In the genomic region with DNA sequence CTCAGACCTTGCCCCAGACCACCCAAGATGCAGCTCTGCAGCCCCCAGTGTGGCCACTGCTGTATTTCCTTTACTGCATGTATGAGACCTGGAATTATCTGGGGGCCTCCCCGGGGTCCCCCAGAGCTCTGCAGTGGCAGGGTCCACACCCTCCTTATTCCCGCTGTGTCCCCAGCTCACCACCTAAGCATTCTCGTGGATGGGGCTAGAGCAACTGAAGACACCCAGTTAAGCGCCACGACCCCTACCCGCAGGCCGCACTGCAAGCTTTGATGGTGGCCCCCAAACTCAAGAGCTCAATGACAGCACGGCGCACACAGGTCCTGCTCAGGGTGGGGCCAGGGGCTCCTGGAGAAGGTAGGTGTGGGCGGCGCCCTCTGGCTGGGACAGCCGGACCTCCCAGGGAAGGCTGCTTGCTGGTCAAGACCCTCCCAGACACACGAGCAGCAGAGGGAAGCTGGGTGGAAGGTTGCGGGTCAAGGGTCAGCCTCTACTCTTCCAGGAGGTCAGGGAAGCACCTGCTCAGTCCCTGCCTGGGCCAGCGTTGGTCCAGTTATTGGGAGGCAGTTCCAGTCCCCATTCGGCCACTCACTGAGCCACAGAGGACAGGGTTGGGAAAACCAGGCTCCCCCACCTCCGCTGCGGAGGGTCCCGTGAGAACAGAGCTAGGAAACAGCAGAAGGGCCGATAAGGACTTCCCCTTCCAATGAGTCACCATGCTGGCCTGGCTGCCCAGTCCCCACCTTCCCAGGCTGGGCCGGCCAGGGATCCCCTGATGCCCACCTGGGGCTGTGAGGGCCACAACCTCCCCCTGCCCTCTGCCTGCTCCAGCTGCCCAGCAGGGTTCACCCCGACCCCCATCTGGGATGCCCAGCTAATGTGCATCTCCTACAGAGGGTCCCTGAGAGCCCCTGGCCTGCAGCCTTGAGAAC, we compare ENCODE assay signal across 10 cellular contexts. TPM values are rescaled to one million over a fixed set of nuclear protein-coding genes. Genes with fewer than 3 reads are reported as not detected.
DNase-seq lines count a peak whose midpoint lies in the region; ATAC-seq and TF ChIP-seq lines count a peak whose summit lies in the region.
"Had no signal": no experiment of that assay in that cellular context is flagged by ENCODE, and none has a peak within 500 bp of the region (broad histone marks: within the 10 kb centered on the region; RNA-seq: fewer than 3 reads in every experiment).

No MANE protein-coding gene starts in this region.

- peak overlapping the region; percentile 45 for H2AK5ac ChIP-seq in trophoblast cell (ENCODE audit: low read length)

- peak overlapping the region in 2 of 11 experiments; percentile 22 to 31; a peak in 3 of 22 replicates for H3K27ac ChIP-seq in BLaER1 treated with 17β-estradiol and CSF1 and Interleukin-3, amounts not matched to agents 10 nM and 100 nM
- H3K27ac ChIP-seq in WERI-Rb-1: peak overlapping the region; percentile 93
- H3K27ac ChIP-seq in cardiac muscle cell: peak overlapping the region; percentile 85
- no peak overlapping the region for H3K27ac ChIP-seq in trophoblast cell (ENCODE audit: low read depth, low read length)
- H3K27ac ChIP-seq in CD8-positive, alpha-beta T cell (ENCODE audit: low read depth, low read length): no peak overlapping the region
- H3K27ac ChIP-seq: GM23248 had no signal

- H4K91ac ChIP-seq in trophoblast cell (ENCODE audit: low read depth, low read length): peak overlapping the region; percentile 13

- no peak overlapping the region for H3K4me3 ChIP-seq in BLaER1 treated with 17β-estradiol and CSF1 and Interleukin-3, amounts not matched to agents 10 nM and 100 nM
- H3K4me3 ChIP-seq in WERI-Rb-1 (ENCODE audit: low read depth, low read length): no peak overlapping the region
- no peak overlapping the region for H3K4me3 ChIP-seq in cardiac muscle cell
- peak overlapping the region; percentile 39 for H3K4me3 ChIP-seq in trophoblast cell (ENCODE audit: low read depth, low read length)
- H3K4me3 ChIP-seq in CD8-positive, alpha-beta T cell (ENCODE audit: low read depth, low read length): no peak overlapping the region
- H3K4me3 ChIP-seq: GM23248 had no signal

- H3K27me3 ChIP-seq in BLaER1 treated with 17β-estradiol and CSF1 and Interleukin-3, amounts not matched to agents 10 nM and 100 nM: peaks cover 16 to 45% (median 37%) of the 10 kb centered on the region in 11 experiments
- H3K27me3 ChIP-seq in WERI-Rb-1 (ENCODE audit: insufficient read depth, low read depth, severe bottlenecking) (no peaks in the 10 kb centered on the region), cardiac muscle cell (no peaks in the 10 kb centered on the region), trophoblast cell (ENCODE audit: insufficient read depth, low read length) (no peaks in the 10 kb centered on the region)
- H3K27me3 ChIP-seq in CD8-positive, alpha-beta T cell (ENCODE audit: insufficient read depth, low read length): peaks cover 21% of the 10 kb centered on the region

- H2BK120ac ChIP-seq in trophoblast cell (ENCODE audit: insufficient read depth, low read length, poor library complexity): peak overlapping the region; percentile 8

- H3K4me1 ChIP-seq in BLaER1 treated with 17β-estradiol and CSF1 and Interleukin-3, amounts not matched to agents 10 nM and 100 nM: peaks cover 41 to 82% (median 70%) of the 10 kb centered on the region in 10 experiments
- H3K4me1 ChIP-seq in cardiac muscle cell (ENCODE audit: low read depth) (peaks cover 53% of the 10 kb centered on the region), trophoblast cell (ENCODE audit: control insufficient read depth in 1 of 2, insufficient read depth in 2 of 2, low read length in 2 of 2) (peaks cover 59 to 72% of the 10 kb centered on the region in 2 experiments)
- H3K4me1 ChIP-seq in CD8-positive, alpha-beta T cell (ENCODE audit: insufficient read depth, low read length): peaks cover 17% of the 10 kb centered on the region

- TF ChIP-seq CTCF in WERI-Rb-1 (IDR thresholded peaks at IDR 0.05; ENCODE audit: low read depth, low read length) (peak; percentile 44), cardiac muscle cell (IDR thresholded peaks at IDR 0.05; ENCODE audit: low read depth, low read length) (no peak)
- no peak for TF ChIP-seq CTCF in CD8-positive, alpha-beta T cell (IDR thresholded peaks at IDR 0.05)

- DNase-seq in WERI-Rb-1 (peak; percentile 48), cardiac muscle cell (ENCODE audit: low read depth in 1 of 2, low spot score in 1 of 2) (peak in 1 of 2 donors; percentile 53), trophoblast cell (peak in 1 of 2 donors; percentile 38), T-helper 9 cell (no peak), NCI-H1930 (lab: John Stamatoyannopoulos, UW) (no peak)
- no peak for DNase-seq in CD8-positive, alpha-beta T cell
- DNase-seq in naive thymus-derived CD8-positive, alpha-beta T cell: no peak
- DNase-seq: GM23248 had no signal

- no peaks in the 10 kb centered on the region; a peak in 1 of 22 replicates for H3K36me3 ChIP-seq in BLaER1 treated with 17β-estradiol and CSF1 and Interleukin-3, amounts not matched to agents 10 nM and 100 nM
- H3K36me3 ChIP-seq in WERI-Rb-1 (peaks cover 29% of the 10 kb centered on the region), cardiac muscle cell (no peaks in the 10 kb centered on the region), trophoblast cell (ENCODE audit: control insufficient read depth in 1 of 2, insufficient read depth in 2 of 2, low read length in 2 of 2) (peaks cover 19 to 23% of the 10 kb centered on the region in 2 experiments)
- H3K36me3 ChIP-seq in CD8-positive, alpha-beta T cell (ENCODE audit: insufficient read depth, low read length): no peaks in the 10 kb centered on the region

- H3K9me3 ChIP-seq in BLaER1 treated with 17β-estradiol and CSF1 and Interleukin-3, amounts not matched to agents 10 nM and 100 nM (replicated peaks in 1 of 11): no peaks in the 10 kb centered on the region
- H3K9me3 ChIP-seq in WERI-Rb-1 (ENCODE audit: severe bottlenecking) (no peaks in the 10 kb centered on the region), cardiac muscle cell (ENCODE audit: low read depth) (no peaks in the 10 kb centered on the region), trophoblast cell (ENCODE audit: insufficient read depth, low read depth, low read length) (peaks cover 2% of the 10 kb centered on the region)
- no peaks in the 10 kb centered on the region for H3K9me3 ChIP-seq in CD8-positive, alpha-beta T cell (ENCODE audit: low read length)

- H3K27ac Mint-ChIP-seq in CD8-positive, alpha-beta T cell: no peak overlapping the region
- peak overlapping the region in 1 of 10 donors; percentile 48 for H3K27ac Mint-ChIP-seq in naive thymus-derived CD8-positive, alpha-beta T cell

- peak overlapping the region in 7 of 11 experiments; percentile 6 to 56 (median 42); a peak in 9 of 22 replicates for H3K9ac ChIP-seq in BLaER1 treated with 17β-estradiol and CSF1 and Interleukin-3, amounts not matched to agents 10 nM and 100 nM
- no peak overlapping the region for H3K9ac ChIP-seq in trophoblast cell (ENCODE audit: low read length)
- H3K9ac ChIP-seq: GM23248 had no signal

- no CpG with 5 or more reads among the region's 22 CpGs for WGBS in trophoblast cell (ENCODE audit: extremely low coverage, insufficient coverage, insufficient read length)

- peak overlapping the region; percentile 28 to 99 (median 46) for H3K4me2 ChIP-seq in BLaER1 treated with 17β-estradiol and CSF1 and Interleukin-3, amounts not matched to agents 10 nM and 100 nM
- peak overlapping the region; percentile 25 for H3K4me2 ChIP-seq in trophoblast cell (ENCODE audit: low read length)

- no peak overlapping the region for H3K23ac ChIP-seq in trophoblast cell (ENCODE audit: low read length)

- H3K14ac ChIP-seq in trophoblast cell (ENCODE audit: low read length): peak overlapping the region; percentile 24

- H3K79me2 ChIP-seq in trophoblast cell (ENCODE audit: control insufficient read depth, insufficient read depth, low read length, poor library complexity): peaks cover 50% of the 10 kb centered on the region

- H2AFZ ChIP-seq in trophoblast cell (ENCODE audit: insufficient read depth, low read length, poor library complexity): peak overlapping the region; percentile 8
- H2AFZ ChIP-seq: GM23248 had no signal

- no peak for ATAC-seq in CD8-positive, alpha-beta T cell
- ATAC-seq in naive thymus-derived CD8-positive, alpha-beta T cell: no peak

- H4K20me1 ChIP-seq in BLaER1 treated with 17β-estradiol and CSF1 and Interleukin-3, amounts not matched to agents 10 nM and 100 nM: peaks cover 5 to 71% (median 49%) of the 10 kb centered on the region in 11 experiments; a peak in 20 of 22 replicates

- no peak overlapping the region for H4K12ac ChIP-seq in trophoblast cell (ENCODE audit: low read depth, low read length)

- H3K27me3 Mint-ChIP-seq in CD8-positive, alpha-beta T cell (ENCODE audit: low read depth): peaks cover 26% of the 10 kb centered on the region
- H3K27me3 Mint-ChIP-seq in naive thymus-derived CD8-positive, alpha-beta T cell: peaks cover 3 to 48% (median 23%) of the 10 kb centered on the region in 5 donors

- H3K4me3 Mint-ChIP-seq in CD8-positive, alpha-beta T cell: no peak overlapping the region
- H3K4me3 Mint-ChIP-seq in naive thymus-derived CD8-positive, alpha-beta T cell: no peak overlapping the region

- peak overlapping the region; percentile 33 for H3K18ac ChIP-seq in trophoblast cell (ENCODE audit: low read length)

- intact Hi-C loops in CD8-positive, alpha-beta T cell (cut with DNase I, micrococcal nuclease): no loop called here

- H2BK5ac ChIP-seq in trophoblast cell (ENCODE audit: low read depth, low read length, poor library complexity): no peak overlapping the region

- H3K4ac ChIP-seq in trophoblast cell (ENCODE audit: low read depth, low read length): peak overlapping the region; percentile 78

- CTCF ChIA-PET in CD8-positive, alpha-beta T cell (lab: Charles Lee): no interaction called here

- no peaks in the 10 kb centered on the region for H3K9me3 Mint-ChIP-seq in CD8-positive, alpha-beta T cell
- no peaks in the 10 kb centered on the region for H3K9me3 Mint-ChIP-seq in naive thymus-derived CD8-positive, alpha-beta T cell
- H3K9me3 Mint-ChIP-seq: central memory CD8-positive, alpha-beta T cell had no signal

- peaks cover 46% of the 10 kb centered on the region for H3K79me1 ChIP-seq in trophoblast cell (ENCODE audit: low read length)

- no peak overlapping the region for H2BK12ac ChIP-seq in trophoblast cell (ENCODE audit: low read length)

- H4K8ac ChIP-seq in trophoblast cell (ENCODE audit: low read depth, low read length): no peak overlapping the region

- H3K36me3 Mint-ChIP-seq in CD8-positive, alpha-beta T cell: no peaks in the 10 kb centered on the region
- H3K36me3 Mint-ChIP-seq in naive thymus-derived CD8-positive, alpha-beta T cell: peaks cover 0 to 3% (median 0%) of the 10 kb centered on the region in 3 donors

- peaks cover 2% of the 10 kb centered on the region for H3K4me1 Mint-ChIP-seq in CD8-positive, alpha-beta T cell (ENCODE audit: low read depth)
- H3K4me1 Mint-ChIP-seq in naive thymus-derived CD8-positive, alpha-beta T cell: peaks cover 2 to 16% (median 4%) of the 10 kb centered on the region in 4 donors
- H3K4me1 Mint-ChIP-seq: central memory CD8-positive, alpha-beta T cell had no signal

- POLR2A ChIA-PET in CD8-positive, alpha-beta T cell (lab: Charles Lee): no interaction called here
- POLR2A ChIA-PET in naive thymus-derived CD8-positive, alpha-beta T cell (lab: Charles Lee): no interaction called here

RNA-seq across cellular contexts. Expression of a gene that starts 2.9 kb away (rescaled TPM):
- 103 and 162 TPM in 2 replicates for total RNA-seq in cardiac muscle cell
- 168 and 214 TPM in 2 replicates for polyA plus RNA-seq in cardiac muscle cell
- polyA plus RNA-seq in trophoblast cell (2013): 135 and 147 TPM in 2 replicates
- 1 to 10 TPM in 1 of 2 experiments, under 1 TPM in 1; 0.28 to 1.1 TPM for total RNA-seq in CD8-positive, alpha-beta T cell
- total RNA-seq in naive thymus-derived CD8-positive, alpha-beta T cell: 1 to 10 TPM; 2.5 to 4.0 TPM
- under 1 TPM in 1 of 3 donors, not detected in 2; 0.27 TPM for polyA plus RNA-seq in naive thymus-derived CD8-positive, alpha-beta T cell

RNA-seq across cellular contexts. Expression of a gene that starts 22.7 kb away (rescaled TPM):
- total RNA-seq in cardiac muscle cell: 839 and 997 TPM in 2 replicates
- polyA plus RNA-seq in cardiac muscle cell: 374 and 378 TPM in 2 replicates
- 2,264 and 2,365 TPM in 2 replicates for polyA plus RNA-seq in trophoblast cell (2013)
- total RNA-seq in CD8-positive, alpha-beta T cell: 1,000 to 10,000 TPM; 3,441 to 3,445 TPM
- 1,000 to 10,000 TPM; 3,205 to 3,496 TPM for total RNA-seq in naive thymus-derived CD8-positive, alpha-beta T cell
- polyA plus RNA-seq in naive thymus-derived CD8-positive, alpha-beta T cell: 1,000 to 10,000 TPM; 3,313 to 3,803 (median 3,517) TPM

RNA-seq across cellular contexts. Expression of a gene that starts 42.9 kb away (rescaled TPM):
- total RNA-seq in cardiac muscle cell: 15.5 and 17.9 TPM in 2 replicates
- 21.4 and 23.8 TPM in 2 replicates for polyA plus RNA-seq in cardiac muscle cell
- polyA plus RNA-seq in trophoblast cell (2013): 15.0 and 15.1 TPM in 2 replicates
- total RNA-seq in CD8-positive, alpha-beta T cell: 1 to 10 TPM; 4.5 to 5.1 TPM
- 1 to 10 TPM; 6.3 to 6.4 TPM for total RNA-seq in naive thymus-derived CD8-positive, alpha-beta T cell
- 1 to 10 TPM in 2 of 3 donors, under 1 TPM in 1; 0.83 to 1.7 (median 1.1) TPM for polyA plus RNA-seq in naive thymus-derived CD8-positive, alpha-beta T cell

Comparison
In these comparisons a context has a peak if more than half of its experiments do, and no peak if none do; other contexts are left out.
1. H3K27ac ChIP-seq: peak in WERI-Rb-1 (single experiment) and cardiac muscle cell (single experiment); none in trophoblast cell (single experiment) and CD8-positive, alpha-beta T cell (single experiment).
2. RNA of a gene that starts 2.9 kb away (total RNA-seq): 103 to 162 TPM in cardiac muscle cell; 2.5 to 4.0 TPM in naive thymus-derived CD8-positive, alpha-beta T cell and 0.28 to 1.1 TPM in CD8-positive, alpha-beta T cell; every median in the first group is over 10 times any median in the second.